In genomic region chr2:171272039-171272438, GRCh38 we compare ENCODE assay signal across 9 cellular contexts.
DNase-seq lines count a peak whose midpoint lies in the region; ATAC-seq, FAIRE-seq and TF ChIP-seq lines count a peak whose summit lies in the region.
"Had no signal": no experiment of that assay in that cellular context is flagged by ENCODE, and none has a peak within 500 bp of the region (broad histone marks: within the 10 kb centered on the region; RNA-seq: fewer than 3 reads in every experiment).

No MANE protein-coding gene starts in this region.

- TF ChIP-seq CTCF in H1 (IDR thresholded peaks at IDR 0.05; ENCODE audit: control extremely low read depth in 1 of 3, insufficient read depth in 1 of 3, low read depth in 1 of 3, low read length in 3 of 3) (no peak), mucosa of descending colon (IDR thresholded peaks at IDR 0.05) (no peak), endothelial cell (IDR thresholded peaks at IDR 0.05; ENCODE audit: unreplicated experiment) (no peak)

- TF ChIP-seq POLR2A in H1 (IDR thresholded peaks at IDR 0.05; ENCODE audit: control extremely low read depth in 1 of 2, low read depth in 2 of 2, low read length in 2 of 2): no peak

- H3K79me2 ChIP-seq in H1 (ENCODE audit: control insufficient read depth in 1 of 2, insufficient read depth in 2 of 2, low read length in 2 of 2): no peaks in the 10 kb centered on the region

- no peak overlapping the region for H3K9ac ChIP-seq in H1 (replicated peaks in 1 of 4; ENCODE audit: extremely low read depth in 1 of 4, low read depth in 3 of 4, low read length in 3 of 4)

- H2BK120ac ChIP-seq in H1 (replicated peaks; ENCODE audit: low read depth, low read length): no peak overlapping the region

- H2BK15ac ChIP-seq in H1 (ENCODE audit: low read length): no peak overlapping the region

- DNase-seq in COLO829 (ENCODE audit: low spot score) (peak; percentile 14), NCI-H2196 treated with DMSO at 0.1 percent for 48 hours (lab: John Stamatoyannopoulos, UW; ENCODE audit: unreplicated experiment) (peak; percentile 68), H1 (ENCODE audit: low read depth in 1 of 2, low spot score in 2 of 2) (peak in 1 of 2 experiments; percentile 9), mucosa of descending colon (no peak), NCI-H1092 treated with DMSO at 0.1 percent for 48 hours (lab: John Stamatoyannopoulos, UW) (no peak), endothelial cell (ENCODE audit: low spot score) (no peak)
- DNase-seq in natural killer cell treated with Interleukin-12 subunit alpha and Interleukin-12 subunit beta and Interleukin-15 and Interleukin-18, amount 100 ng/mL, for 72 hours (ENCODE audit: low spot score): no peak
- DNase-seq: activated CD4-positive, alpha-beta T cell treated with anti-CD3 and anti-CD28 coated beads, Interleukin-2, amount 50 U/mL, for 48 hours had no signal

- no peaks in the 10 kb centered on the region for H3K27me3 ChIP-seq in H1 (replicated peaks in 1 of 4; ENCODE audit: control insufficient read depth in 3 of 4, extremely low read depth in 1 of 4, insufficient read depth in 3 of 4, low read length in 3 of 4)

- no peak overlapping the region for H3K27ac ChIP-seq in H1 (ENCODE audit: low read depth, low read length)

- H3K4me3 ChIP-seq in H1 (ENCODE audit: extremely low read depth in 1 of 4, insufficient read depth in 2 of 4, low read depth in 3 of 4, low read length in 4 of 4) (no peak overlapping the region), mucosa of descending colon (no peak overlapping the region)

- no peak for TF ChIP-seq RAD21 in H1 (IDR thresholded peaks at IDR 0.05 in 1 of 2, conservative IDR thresholded peaks at IDR 0.05 in 1 of 2; ENCODE audit: low read depth in 2 of 2, low read length in 2 of 2)

- H4K20me1 ChIP-seq in H1 (replicated peaks in 1 of 2; ENCODE audit: control insufficient read depth in 1 of 2, insufficient read depth in 2 of 2, low read length in 2 of 2): no peaks in the 10 kb centered on the region

- no peak for TF ChIP-seq EP300 in H1 (IDR thresholded peaks at IDR 0.05; ENCODE audit: borderline replicate concordance in 1 of 2, low read depth in 2 of 2, low read length in 2 of 2)

- H3K4ac ChIP-seq in H1 (replicated peaks; ENCODE audit: insufficient read length, low read depth, low read length): no peak overlapping the region

- H3K79me1 ChIP-seq in H1 (ENCODE audit: low read depth, low read length): no peaks in the 10 kb centered on the region

- H3K27ac Mint-ChIP-seq in natural killer cell treated with Interleukin-12 subunit alpha and Interleukin-12 subunit beta and Interleukin-15 and Interleukin-18, amount 100 ng/mL, for 72 hours: no peak overlapping the region
- no peak overlapping the region for H3K27ac Mint-ChIP-seq in endothelial cell (ENCODE audit: unreplicated experiment)

- no peak overlapping the region for H4K5ac ChIP-seq in H1 (ENCODE audit: insufficient read length, low read depth, low read length)

- H3K56ac ChIP-seq in H1 (replicated peaks; ENCODE audit: insufficient read length, low read depth, low read length): no peak overlapping the region

- H2AK5ac ChIP-seq in H1 (ENCODE audit: low read depth, low read length): no peak overlapping the region

- no peak overlapping the region for H4K8ac ChIP-seq in H1 (ENCODE audit: extremely low read depth, insufficient read depth, low read length)

- H3K27me3 Mint-ChIP-seq in natural killer cell treated with Interleukin-12 subunit alpha and Interleukin-12 subunit beta and Interleukin-15 and Interleukin-18, amount 100 ng/mL, for 72 hours: no peaks in the 10 kb centered on the region
- peaks cover 2% of the 10 kb centered on the region for H3K27me3 Mint-ChIP-seq in endothelial cell (ENCODE audit: unreplicated experiment)

- no peak for FAIRE-seq in H1 (lab: Jason Lieb, UNC)

- H3K4me3 Mint-ChIP-seq in natural killer cell treated with Interleukin-12 subunit alpha and Interleukin-12 subunit beta and Interleukin-15 and Interleukin-18, amount 100 ng/mL, for 72 hours: no peak overlapping the region
- no peak overlapping the region for H3K4me3 Mint-ChIP-seq in endothelial cell (ENCODE audit: unreplicated experiment)

- intact Hi-C loops in mucosa of descending colon (cut with DNase I, micrococcal nuclease): no loop called here

- POLR2A ChIA-PET in H1 (lab: Charles Lee; ENCODE audit: partially characterized antibody): no interaction called here

- H3K4me1 Mint-ChIP-seq in natural killer cell treated with Interleukin-12 subunit alpha and Interleukin-12 subunit beta and Interleukin-15 and Interleukin-18, amount 100 ng/mL, for 72 hours (ENCODE audit: low read depth in 2 of 2): no peaks in the 10 kb centered on the region
- no peaks in the 10 kb centered on the region for H3K4me1 Mint-ChIP-seq in endothelial cell (ENCODE audit: unreplicated experiment)

- no peaks in the 10 kb centered on the region for H3K36me3 Mint-ChIP-seq in natural killer cell treated with Interleukin-12 subunit alpha and Interleukin-12 subunit beta and Interleukin-15 and Interleukin-18, amount 100 ng/mL, for 72 hours
- H3K36me3 Mint-ChIP-seq in endothelial cell (ENCODE audit: low read depth, unreplicated experiment): no peaks in the 10 kb centered on the region

- no peak overlapping the region for H2BK20ac ChIP-seq in H1 (ENCODE audit: low read length)

- H3K36me3 ChIP-seq in H1 (ENCODE audit: control insufficient read depth in 2 of 4, insufficient read depth in 4 of 4, low read length in 3 of 4): no peaks in the 10 kb centered on the region
- H3K36me3 ChIP-seq in mucosa of descending colon (ENCODE audit: low read depth): no peaks in the 10 kb centered on the region

- H2BK12ac ChIP-seq in H1 (ENCODE audit: low read depth, low read length): no peak overlapping the region

- H3K4me1 ChIP-seq in H1 (replicated peaks in 1 of 4; ENCODE audit: control insufficient read depth in 3 of 4, insufficient read depth in 4 of 4, low read length in 3 of 4) (peaks cover 0 to 6% (median 0%) of the 10 kb centered on the region in 4 experiments; a peak in 2 of 7 replicates), mucosa of descending colon (ENCODE audit: low read depth) (no peaks in the 10 kb centered on the region)

- no peak overlapping the region for H3K14ac ChIP-seq in H1 (ENCODE audit: insufficient read length)

- H3K18ac ChIP-seq in H1 (ENCODE audit: extremely low read depth, low read length): no peak overlapping the region

- H2BK5ac ChIP-seq in H1 (ENCODE audit: low read depth, low read length): no peak overlapping the region

- CTCF ChIA-PET in H1 (lab: Charles Lee; ENCODE audit: partially characterized antibody): interaction anchor here (0.6 to 0.7 kb wide), 2 partner anchors 144 to 1458 kb away, joined by 3 read pairs; no protein-coding TSS in a partner anchor

- H4K91ac ChIP-seq in H1 (replicated peaks; ENCODE audit: insufficient read length, low read length): no peak overlapping the region

- no peaks in the 10 kb centered on the region for H3K9me3 Mint-ChIP-seq in natural killer cell treated with Interleukin-12 subunit alpha and Interleukin-12 subunit beta and Interleukin-15 and Interleukin-18, amount 100 ng/mL, for 72 hours
- no peaks in the 10 kb centered on the region for H3K9me3 Mint-ChIP-seq in endothelial cell (ENCODE audit: unreplicated experiment)

- no peaks in the 10 kb centered on the region for H3K9me3 ChIP-seq in H1 (ENCODE audit: insufficient read depth in 2 of 2, low read depth in 1 of 2, low read length in 1 of 2)
- H3K9me3 ChIP-seq in mucosa of descending colon: no peaks in the 10 kb centered on the region

- no peaks in the 10 kb centered on the region for H3K23me2 ChIP-seq in H1 (ENCODE audit: low read depth, low read length)

- no peak overlapping the region for H3K4me2 ChIP-seq in H1 (ENCODE audit: insufficient read depth in 1 of 2, low read depth in 2 of 2, low read length in 2 of 2)

- ATAC-seq in mucosa of descending colon (peak; percentile 72), HG03139 (IDR thresholded peaks at IDR 0.05; ENCODE audit: unreplicated experiment) (no peak)
- no peak for ATAC-seq in natural killer cell treated with Interleukin-12 subunit alpha and Interleukin-12 subunit beta and Interleukin-15 and Interleukin-18, amount 100 ng/mL, for 72 hours

- H2AFZ ChIP-seq in H1 (ENCODE audit: low read length): no peak overlapping the region

- H3K23ac ChIP-seq in H1 (ENCODE audit: insufficient read length): no peak overlapping the region

TF ChIP-seq in H1, 55 proteins besides CTCF, POLR2A, EP300 and RAD21:
- TF ChIP-seq TAF7 (optimal IDR thresholded peaks at IDR 0.05; ENCODE audit: borderline replicate concordance, low read depth, low read length) (no peak), TEAD4 (IDR thresholded peaks at IDR 0.05; ENCODE audit: low read depth, low read length) (no peak), CEBPB (IDR thresholded peaks at IDR 0.05; ENCODE audit: low read depth, low read length) (peak; percentile 63), SRF (IDR thresholded peaks at IDR 0.05; ENCODE audit: low read depth, low read length) (no peak)

Comparison
In these comparisons a context has a peak if more than half of its experiments do, and no peak if none do; other contexts are left out.
1. DNase-seq: peak in COLO829 (single experiment) and NCI-H2196 treated with DMSO at 0.1 percent for 48 hours (single experiment); none in mucosa of descending colon (0 of 3), natural killer cell treated with Interleukin-12 subunit alpha and Interleukin-12 subunit beta and Interleukin-15 and Interleukin-18, amount 100 ng/mL, for 72 hours (single experiment), NCI-H1092 treated with DMSO at 0.1 percent for 48 hours (single experiment) and endothelial cell (single experiment).